In the genomic region with DNA sequence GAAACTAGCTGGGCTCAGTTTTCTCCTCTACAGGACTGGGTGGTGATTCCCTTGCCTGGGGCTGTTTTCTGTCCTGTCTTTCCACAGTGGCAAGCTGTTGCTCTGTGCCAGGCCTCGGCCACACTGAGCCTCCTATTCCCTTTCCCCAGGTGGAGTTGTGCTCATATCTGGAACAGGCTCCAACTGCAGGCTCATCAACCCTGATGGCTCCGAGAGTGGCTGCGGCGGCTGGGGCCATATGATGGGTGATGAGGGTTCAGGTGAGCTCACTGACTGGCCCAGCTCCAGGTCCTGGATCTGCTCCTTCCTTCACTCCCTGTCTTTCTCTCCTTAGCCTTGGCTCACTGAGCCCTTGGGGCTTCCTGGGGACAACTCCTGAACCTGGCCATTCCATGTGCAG, we compare ENCODE assay signal across 9 cellular contexts. TPM values are rescaled to one million over a fixed set of nuclear protein-coding genes. Genes with fewer than 3 reads are reported as not detected.
DNase-seq lines count a peak whose midpoint lies in the region; ATAC-seq and TF ChIP-seq lines count a peak whose summit lies in the region.
"Had no signal": no experiment of that assay in that cellular context is flagged by ENCODE, and none has a peak within 500 bp of the region (broad histone marks: within the 10 kb centered on the region; RNA-seq: fewer than 3 reads in every experiment).

No MANE protein-coding gene starts in this region.

- peak overlapping the region in 7 of 8 donors; percentile 45 to 97 (median 62) for H3K4me3 Mint-ChIP-seq in CD4-positive, alpha-beta memory T cell
- H3K4me3 Mint-ChIP-seq in activated CD8-positive, alpha-beta memory T cell treated with anti-CD3 and anti-CD28 coated beads, Interleukin-2, amount 10 ng/mL, durations not matched to agents 7 days and 5 days: no peak overlapping the region

- no peak overlapping the region; the same call in 1 of the 2 replicates for H3K9ac ChIP-seq in MM.1S (ENCODE audit: low read length)

- POLR2A ChIA-PET in CD4-positive, alpha-beta memory T cell (lab: Charles Lee; ENCODE audit: partially characterized antibody): interaction anchor here (0.9 to 8.1 kb wide), 5 partner anchors 9 to 779 kb away, joined by 3 to 154 read pairs (median 4); partner anchors contain the start of genes MCEE, MPHOSPH10, SNRPG and ZNF638

- H3K36me3 ChIP-seq in CD4-positive, alpha-beta memory T cell (ENCODE audit: insufficient read depth, low read length): peaks cover 38% of the 10 kb centered on the region
- H3K36me3 ChIP-seq in MM.1S (replicated peaks; ENCODE audit: insufficient read depth, low read length) (no peaks in the 10 kb centered on the region), neutrophil (peaks cover 59% of the 10 kb centered on the region), brain microvascular endothelial cell (replicated peaks) (peaks cover 46% of the 10 kb centered on the region)

- peaks cover 17% of the 10 kb centered on the region for H3F3A ChIP-seq in MM.1S (ENCODE audit: insufficient read depth, low read length)

- peaks cover 52 to 70% (median 58%) of the 10 kb centered on the region in 4 donors for H3K4me1 Mint-ChIP-seq in CD4-positive, alpha-beta memory T cell
- H3K4me1 Mint-ChIP-seq in activated CD8-positive, alpha-beta memory T cell treated with anti-CD3 and anti-CD28 coated beads, Interleukin-2, amount 10 ng/mL, durations not matched to agents 7 days and 5 days: peaks cover 41% of the 10 kb centered on the region

- H2AFZ ChIP-seq in MM.1S (ENCODE audit: low read length): no peak overlapping the region

- peak overlapping the region; percentile 72 for H3K4me2 ChIP-seq in MM.1S (ENCODE audit: low read depth, low read length)

- CTCF ChIA-PET in CD4-positive, alpha-beta memory T cell (lab: Charles Lee; ENCODE audit: partially characterized antibody): interaction anchor here (1.1 to 3.0 kb wide), 5 partner anchors 7 to 88 kb away, joined by 3 to 24 read pairs (median 7); partner anchors contain the start of genes MCEE and MPHOSPH10
- CTCF ChIA-PET in activated CD8-positive, alpha-beta memory T cell treated with anti-CD3 and anti-CD28 coated beads, Interleukin-2, amount 10 ng/mL, durations not matched to agents 7 days and 5 days (lab: Charles Lee): interaction anchor here (1.0 to 2.7 kb wide), 3 partner anchors 10 to 84 kb away, joined by 3 to 7 read pairs (median 3); no protein-coding TSS in a partner anchor

- no peaks in the 10 kb centered on the region for H3K27me3 ChIP-seq in CD4-positive, alpha-beta memory T cell (ENCODE audit: insufficient read depth, low read length)
- H3K27me3 ChIP-seq in MM.1S (replicated peaks; ENCODE audit: insufficient read depth, low read length) (no peaks in the 10 kb centered on the region), neutrophil (no peaks in the 10 kb centered on the region), brain microvascular endothelial cell (replicated peaks) (no peaks in the 10 kb centered on the region)

- H3K36me3 Mint-ChIP-seq in CD4-positive, alpha-beta memory T cell: peaks cover 31 to 57% of the 10 kb centered on the region in 2 donors
- H3K36me3 Mint-ChIP-seq in activated CD8-positive, alpha-beta memory T cell treated with anti-CD3 and anti-CD28 coated beads, Interleukin-2, amount 10 ng/mL, durations not matched to agents 7 days and 5 days: peaks cover 21% of the 10 kb centered on the region

- no peak overlapping the region for H3K4me3 ChIP-seq in CD4-positive, alpha-beta memory T cell (ENCODE audit: low read length in 2 of 2)
- H3K4me3 ChIP-seq in MM.1S (ENCODE audit: low read length) (peak overlapping the region; percentile 37; the same call in 1 of the 2 replicates), neutrophil (ENCODE audit: low read depth in 1 of 2, low read length in 1 of 2) (peak overlapping the region; percentile 94 to 95), brain microvascular endothelial cell (ENCODE audit: low read depth, low read length) (no peak overlapping the region)

- no peaks in the 10 kb centered on the region for H3K9me3 ChIP-seq in CD4-positive, alpha-beta memory T cell (ENCODE audit: control insufficient read depth in 1 of 2, low read length in 2 of 2)
- H3K9me3 ChIP-seq in MM.1S (replicated peaks; ENCODE audit: insufficient read depth, low read length) (no peaks in the 10 kb centered on the region), neutrophil (no peaks in the 10 kb centered on the region)

- H3K27me3 Mint-ChIP-seq in CD4-positive, alpha-beta memory T cell: no peaks in the 10 kb centered on the region
- no peaks in the 10 kb centered on the region for H3K27me3 Mint-ChIP-seq in activated CD8-positive, alpha-beta memory T cell treated with anti-CD3 and anti-CD28 coated beads, Interleukin-2, amount 10 ng/mL, durations not matched to agents 7 days and 5 days

- in situ Hi-C loops in brain microvascular endothelial cell (cut with HindIII; ENCODE audit: low pct_ligation_motif_present, low sequenced_read_pairs): no loop called here

- H3K4me1 ChIP-seq in CD4-positive, alpha-beta memory T cell (ENCODE audit: insufficient read depth, low read length): peaks cover 58% of the 10 kb centered on the region
- H3K4me1 ChIP-seq in MM.1S (ENCODE audit: low read length) (peaks cover 39% of the 10 kb centered on the region), neutrophil (ENCODE audit: control insufficient read depth in 1 of 2, insufficient read depth in 1 of 2, low read depth in 1 of 2, low read length in 1 of 2) (peaks cover 88 to 93% of the 10 kb centered on the region in 2 experiments)

- H3K27ac Mint-ChIP-seq in CD4-positive, alpha-beta memory T cell: peak overlapping the region; percentile 94 to 100 (median 99)
- H3K27ac Mint-ChIP-seq in activated CD8-positive, alpha-beta memory T cell treated with anti-CD3 and anti-CD28 coated beads, Interleukin-2, amount 10 ng/mL, durations not matched to agents 7 days and 5 days: no peak overlapping the region

- no peaks in the 10 kb centered on the region for H4K20me1 ChIP-seq in MM.1S (ENCODE audit: insufficient read depth, low read length)

- no peak for ATAC-seq in activated CD8-positive, alpha-beta memory T cell treated with anti-CD3 and anti-CD28 coated beads, Interleukin-2, amount 10 ng/mL, durations not matched to agents 7 days and 5 days
- ATAC-seq: left ventricle myocardium superior had no signal

- DNase-seq in CD4-positive, alpha-beta memory T cell: no peak
- DNase-seq in MM.1S (no peak), brain microvascular endothelial cell (no peak), NCI-H524 (lab: John Stamatoyannopoulos, UW) (no peak), HuH-7 (ENCODE audit: low spot score) (no peak)
- no peak for DNase-seq in activated CD8-positive, alpha-beta memory T cell treated with anti-CD3 and anti-CD28 coated beads, Interleukin-2, amount 10 ng/mL, durations not matched to agents 7 days and 5 days
- DNase-seq: left ventricle myocardium superior had no signal

- peak overlapping the region; percentile 94 for H3K27ac ChIP-seq in CD4-positive, alpha-beta memory T cell (ENCODE audit: low read depth, low read length)
- H3K27ac ChIP-seq in MM.1S (ENCODE audit: low read length) (peak overlapping the region; percentile 71; the same call in 1 of the 2 replicates), cingulate gyrus (ENCODE audit: low read depth, low read length) (peak overlapping the region; percentile 49), neutrophil (peak overlapping the region; percentile 100), brain microvascular endothelial cell (no peak overlapping the region)

- no peaks in the 10 kb centered on the region for H3K9me2 ChIP-seq in MM.1S (replicated peaks; ENCODE audit: insufficient read depth, low read length)

- TF ChIP-seq CTCF in MM.1S (IDR thresholded peaks at IDR 0.05; ENCODE audit: low read length): no peak
- TF ChIP-seq CTCF in neutrophil (IDR thresholded peaks at IDR 0.05): no peak
- TF ChIP-seq CTCF in brain microvascular endothelial cell (IDR thresholded peaks at IDR 0.05; ENCODE audit: low read depth, low read length, missing control alignments): no peak

- peaks cover 55% of the 10 kb centered on the region for H3K79me2 ChIP-seq in MM.1S (ENCODE audit: low read length)

- intact Hi-C loops in CD4-positive, alpha-beta memory T cell (cut with micrococcal nuclease): no loop called here

- peaks cover 0 to 3% (median 0%) of the 10 kb centered on the region in 8 donors for H3K9me3 Mint-ChIP-seq in CD4-positive, alpha-beta memory T cell
- H3K9me3 Mint-ChIP-seq in activated CD8-positive, alpha-beta memory T cell treated with anti-CD3 and anti-CD28 coated beads, Interleukin-2, amount 10 ng/mL, durations not matched to agents 7 days and 5 days (ENCODE audit: low read depth): no peaks in the 10 kb centered on the region

RNA-seq across cellular contexts. Expression of gene NAGK, which starts 4.0 kb away (rescaled TPM):
- total RNA-seq in CD4-positive, alpha-beta memory T cell: 100 to 1,000 TPM; 161 to 167 TPM
- 10 to 100 TPM; 73.8 to 82.4 TPM for polyA plus RNA-seq in CD4-positive, alpha-beta memory T cell
- 10 to 100 TPM; 54.6 to 78.4 TPM for total RNA-seq in activated CD8-positive, alpha-beta memory T cell treated with anti-CD3 and anti-CD28 coated beads, Interleukin-2, amount 10 ng/mL, durations not matched to agents 7 days and 5 days

RNA-seq across cellular contexts. Expression of gene MCEE, which starts 57.5 kb away (rescaled TPM):
- 10 to 100 TPM; 27.1 to 30.0 TPM for total RNA-seq in CD4-positive, alpha-beta memory T cell
- polyA plus RNA-seq in CD4-positive, alpha-beta memory T cell: 10 to 100 TPM; 20.7 to 24.7 TPM
- 10 to 100 TPM; 12.6 to 16.3 TPM for total RNA-seq in activated CD8-positive, alpha-beta memory T cell treated with anti-CD3 and anti-CD28 coated beads, Interleukin-2, amount 10 ng/mL, durations not matched to agents 7 days and 5 days

RNA-seq across cellular contexts. Expression of gene MPHOSPH10, which starts 57.9 kb away (rescaled TPM):
- total RNA-seq in CD4-positive, alpha-beta memory T cell: 10 to 100 TPM; 50.6 to 54.2 TPM
- 10 to 100 TPM; 13.4 to 32.0 TPM for polyA plus RNA-seq in CD4-positive, alpha-beta memory T cell
- 10 to 100 TPM; 24.2 to 40.8 TPM for total RNA-seq in activated CD8-positive, alpha-beta memory T cell treated with anti-CD3 and anti-CD28 coated beads, Interleukin-2, amount 10 ng/mL, durations not matched to agents 7 days and 5 days

Comparison
In these comparisons a context has a peak if more than half of its experiments do, and no peak if none do; other contexts are left out.
1. H3K4me3 ChIP-seq: peak in MM.1S (single experiment) and neutrophil (2 of 2); none in CD4-positive, alpha-beta memory T cell (0 of 2) and brain microvascular endothelial cell (single experiment).